7 cellular contexts compared by ENCODE assay signal in the genomic region with DNA sequence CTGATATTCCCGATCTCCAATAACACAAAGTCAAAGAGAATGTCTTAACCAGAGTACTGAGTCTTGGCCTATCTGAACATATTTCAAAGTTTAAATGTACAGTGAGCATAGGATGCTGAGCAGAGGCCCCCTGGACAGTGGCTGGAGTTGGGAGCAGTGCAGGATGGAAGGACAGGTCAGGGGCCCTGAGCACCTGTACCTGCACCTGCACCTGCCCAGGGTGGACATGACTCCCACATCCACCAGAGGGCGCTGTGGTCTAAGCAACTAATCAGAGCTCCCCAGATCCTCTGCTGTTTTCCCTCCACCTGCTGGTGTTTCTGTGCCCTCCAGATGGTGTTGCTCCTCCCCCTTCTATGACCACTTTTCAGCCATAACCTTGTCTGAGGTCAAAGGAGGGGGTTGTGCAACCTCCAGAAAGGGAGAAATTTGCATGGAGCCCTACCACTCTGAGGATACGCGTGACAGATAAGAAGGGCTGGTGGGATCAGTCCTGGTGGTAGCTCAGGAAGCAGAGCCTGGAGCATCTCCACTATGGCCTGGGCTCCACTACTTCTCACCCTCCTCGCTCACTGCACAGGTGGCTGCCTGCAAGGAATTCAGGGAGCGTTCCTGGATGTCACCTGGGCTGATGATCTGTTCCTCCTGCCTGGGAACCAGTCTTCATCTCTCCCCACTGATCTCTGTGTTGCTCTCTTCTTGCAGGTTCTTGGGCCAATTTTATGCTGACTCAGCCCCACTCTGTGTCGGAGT. TPM values are rescaled to one million over a fixed set of nuclear protein-coding genes. Genes with fewer than 3 reads are reported as not detected.
DNase-seq lines count a peak whose midpoint lies in the region; ATAC-seq, FAIRE-seq and TF ChIP-seq lines count a peak whose summit lies in the region.

No MANE protein-coding gene starts in this region.

- H2AFZ ChIP-seq in GM12878 (ENCODE audit: control insufficient read depth, low read depth, low read length) (no peak overlapping the region), keratinocyte (ENCODE audit: control insufficient read depth, low read length) (no peak overlapping the region)

- no peaks in the 10 kb centered on the region for H3K36me3 ChIP-seq in GM12878 (ENCODE audit: control insufficient read depth in 2 of 2, insufficient read depth in 2 of 2, low read length in 1 of 2)
- H3K36me3 ChIP-seq in keratinocyte (ENCODE audit: control insufficient read depth in 2 of 2, extremely low read depth in 1 of 2, insufficient read depth in 2 of 2, low read length in 2 of 2), result no peaks in the 10 kb centered on the region

- peak; percentile 55 for TF ChIP-seq RAD21 in GM12878 (IDR thresholded peaks at IDR 0.05; ENCODE audit: insufficient read depth, low read depth, low read length)

- H3K9me3 ChIP-seq in GM12878 (replicated peaks; ENCODE audit: control insufficient read depth, insufficient read depth, low read length) (no peaks in the 10 kb centered on the region), keratinocyte (ENCODE audit: control insufficient read depth, low read depth, low read length) (no peaks in the 10 kb centered on the region)

- H4K20me1 ChIP-seq in GM12878 (ENCODE audit: control insufficient read depth, insufficient read depth), result no peaks in the 10 kb centered on the region
- H4K20me1 ChIP-seq in keratinocyte (ENCODE audit: control insufficient read depth, extremely low read depth, insufficient read depth, low read length), result peaks cover 2% of the 10 kb centered on the region

- H3K79me2 ChIP-seq in GM12878 (ENCODE audit: control insufficient read depth, insufficient read depth, low read length) (peaks cover 3% of the 10 kb centered on the region), keratinocyte (ENCODE audit: control insufficient read depth, insufficient read depth, low read length) (no peaks in the 10 kb centered on the region)

- POLR2A ChIA-PET in GM12878 (lab: Charles Lee), result interaction anchor here (1.0 to 2.8 kb wide), 11 partner anchors 12 to 759 kb away, joined by 3 to 15 read pairs (median 5); no protein-coding TSS in a partner anchor

- peak overlapping the region; percentile 63 for H3K27ac ChIP-seq in GM12878 (ENCODE audit: control insufficient read depth, insufficient read depth)
- no peak overlapping the region for H3K27ac ChIP-seq in keratinocyte (ENCODE audit: control insufficient read depth, insufficient read depth, low read length)

- H3K9ac ChIP-seq in GM12878 (ENCODE audit: control insufficient read depth, insufficient read depth, low read length) (peak overlapping the region; percentile 46), keratinocyte (ENCODE audit: control insufficient read depth, extremely low read depth, insufficient read depth, low read length) (no peak overlapping the region)

- TF ChIP-seq CTCF in GM12878 (IDR thresholded peaks at IDR 0.05 in 2 of 3, conservative IDR thresholded peaks at IDR 0.05 in 1 of 3; ENCODE audit: control insufficient read depth in 2 of 3, extremely low read depth in 1 of 3, insufficient read depth in 1 of 3, low read depth in 3 of 3, low read length in 3 of 3) (peak; percentile 94 to 95 (median 94); a peak in 5 of 6 replicates), keratinocyte (optimal IDR thresholded peaks at IDR 0.05 in 1 of 3, IDR thresholded peaks at IDR 0.05 in 1 of 3, conservative IDR thresholded peaks at IDR 0.05 in 1 of 3; ENCODE audit: extremely low read depth in 1 of 3, insufficient read depth in 2 of 3, low read length in 3 of 3) (peak; percentile 95 to 100 (median 96))

- H3K4me1 ChIP-seq in GM12878 (ENCODE audit: control insufficient read depth, insufficient read depth, low read length) (peaks cover 18% of the 10 kb centered on the region), keratinocyte (ENCODE audit: control insufficient read depth, extremely low read depth, insufficient read depth, low read length) (no peaks in the 10 kb centered on the region)

- ATAC-seq in HG02610 (IDR thresholded peaks at IDR 0.05; ENCODE audit: unreplicated experiment) (peak; percentile 50), GM12878 (peak; percentile 94)

- H3K9me1 ChIP-seq in keratinocyte (ENCODE audit: control insufficient read depth, extremely low read depth, insufficient read depth, low read length), result no peaks in the 10 kb centered on the region

- CTCF ChIA-PET in GM12878 (lab: Yijun Ruan, JAX), result interaction anchor here (0.6 to 3.6 kb wide), 43 partner anchors 10 to 764 kb away, joined by 3 to 64 read pairs (median 5); no protein-coding TSS in a partner anchor

- peak; percentile 98 for FAIRE-seq in GM12891 (lab: Jason Lieb, UNC)
- FAIRE-seq in GM12878 (lab: Jason Lieb, UNC), result peak; percentile 95
- FAIRE-seq in keratinocyte (lab: Jason Lieb, UNC), result peak; percentile 80

- DNase-seq in GM12891 (ENCODE audit: insufficient read length, low spot score) (no peak), NCI-H146 (lab: John Stamatoyannopoulos, UW) (peak; percentile 82), T-helper 22 cell (ENCODE audit: low read depth) (peak; percentile 47), GM12878 (ENCODE audit: low read depth, low spot score) (peak; percentile 91), keratinocyte (ENCODE audit: low read depth, low spot score) (peak; percentile 45)
- DNase-seq in stimulated activated CD4-positive, alpha-beta T cell treated with anti-CD3 and anti-CD28 coated beads, Interleukin-4, amount 100 ng/mL, for 48 hours (ENCODE audit: low read depth in 2 of 2), result peak; percentile 69 to 92

- intact Hi-C loops in GM12878 (cut with micrococcal nuclease; ENCODE audit: unreplicated experiment), result loop anchor here (1.0 kb wide), 4 partner anchors 27 to 165 kb away; no protein-coding TSS in a partner anchor

- H3K27me3 ChIP-seq in GM12878 (replicated peaks in 1 of 2; ENCODE audit: control insufficient read depth in 2 of 2, insufficient read depth in 2 of 2, low read length in 1 of 2) (no peaks in the 10 kb centered on the region), keratinocyte (ENCODE audit: control insufficient read depth, extremely low read depth, insufficient read depth, low read length) (peaks cover 24% of the 10 kb centered on the region)

- H3K4me2 ChIP-seq in GM12878 (ENCODE audit: control insufficient read depth, insufficient read depth) (peak overlapping the region; percentile 72), keratinocyte (ENCODE audit: control insufficient read depth, extremely low read depth, insufficient read depth, low read depth, low read length) (no peak overlapping the region)

- 28% methylated on average over 7 of the region's 7 CpGs for WGBS in GM12878 (ENCODE audit: insufficient coverage, insufficient replicate concordance, low lambda C conversion rate, missing lambda C conversion rate)

- SMC1A ChIA-PET in GM12878 (lab: Charles Lee; ENCODE audit: uncharacterized antibody, unreplicated experiment), result interaction anchor here (0.6 to 3.4 kb wide), 30 partner anchors 9 to 764 kb away, joined by 3 to 47 read pairs (median 8); no protein-coding TSS in a partner anchor

- in situ Hi-C loops in GM12878 (cut with MboI), result loop anchor here (5.0 kb wide), 3 partner anchors 38 to 757 kb away; no protein-coding TSS in a partner anchor

- peak in 1 of 2 experiments; percentile 64; a peak in 3 of 4 replicates for TF ChIP-seq EP300 in GM12878 (IDR thresholded peaks at IDR 0.05; ENCODE audit: borderline replicate concordance in 1 of 2, control insufficient read depth in 1 of 2, low read depth in 2 of 2, low read length in 2 of 2)

- no peak for TF ChIP-seq POLR2A in GM12891 (IDR thresholded peaks at IDR 0.05; ENCODE audit: low read depth, low read length)
- peak; percentile 56; the same call in 1 of the 2 replicates for TF ChIP-seq POLR2A in GM12878 (IDR thresholded peaks at IDR 0.05; ENCODE audit: low read depth, low read length)

- dilution Hi-C loops in keratinocyte (cut with MboI; ENCODE audit: extremely low pct_ligation_motif_present, low sequenced_read_pairs), result no loop called here

- RAD21 ChIA-PET in GM12878 (lab: Charles Lee; ENCODE audit: unreplicated experiment), result interaction anchor here (0.7 to 3.6 kb wide), 37 partner anchors 12 to 765 kb away, joined by 3 to 70 read pairs (median 5); no protein-coding TSS in a partner anchor

- TSS peak; percentile 100 for BruUV-seq in GM12878 (replicated peaks; lab: Mats Ljungman, UMichigan)

- H3K4me3 ChIP-seq in GM12878 (peak overlapping the region; percentile 62; the same call in 1 of the 2 replicates), keratinocyte (ENCODE audit: control insufficient read depth in 2 of 3, extremely low read depth in 1 of 3, insufficient read depth in 2 of 3, low read depth in 1 of 3, low read length in 3 of 3) (no peak overlapping the region)

TF ChIP-seq in GM12891, 5 proteins besides CTCF, POLR2A, EP300 and RAD21 (continues in another document):
- no peak for TF ChIP-seq POU2F2 (IDR thresholded peaks at IDR 0.05; ENCODE audit: low read depth, low read length)
- no peak for TF ChIP-seq SPI1 (IDR thresholded peaks at IDR 0.05; ENCODE audit: low read depth, low read length)

TF ChIP-seq in GM12878, 131 proteins besides CTCF, POLR2A, EP300 and RAD21 (continues in another document):
- TF ChIP-seq IKZF2 (IDR thresholded peaks at IDR 0.05) (peak; percentile 90 to 92), RFX5 (IDR thresholded peaks at IDR 0.05; ENCODE audit: low read depth, low read length) (no peak)

RNA-seq across cellular contexts. Expression of a gene that starts 49.1 kb away (rescaled TPM):
- polyA plus RNA-seq in GM12891 (2012; ENCODE audit: low read depth, missing spikeins), result not detected
- not detected in 2 replicates for total RNA-seq in GM12878 (2013; cell fraction: nucleolus; rRNA removed)
- total RNA-seq in GM12878 (2014; rRNA removed) (not detected in 2 replicates), GM12878 (2014; rRNA removed; fragmentation: Illumina TruSeq; extraction: Trizol) (not detected in 2 replicates), GM12878 (2021) (not detected in 2 replicates)
- polyA plus RNA-seq in GM12878 (2011; ENCODE audit: low read depth), result not detected
- polyA plus RNA-seq in GM12878 (2011; rRNA removed) (not detected in 2 replicates), GM12878 (2014; fragmentation: Illumina TruSeq; extraction: Trizol) (not detected in 2 replicates), GM12878 (2014; fragmentation: Nextera tagmentation; extraction: Ambion mirVana) (not detected), GM12878 (2014; rRNA removed) (not detected in 2 replicates), GM12878 (2016; fragmentation: Nextera tagmentation; extraction: Ambion mirVana) (not detected), keratinocyte (not detected in 3 replicates)
- polyA plus RNA-seq in GM12878 (2011; cell fraction: cytosol; rRNA removed), result not detected in 2 replicates
- not detected in 2 replicates for polyA plus RNA-seq in GM12878 (2011; cell fraction: nucleus; rRNA removed)
- polyA plus RNA-seq in GM12878 (2012), result 0.23 TPM in 1 of 2 replicates, not detected in the other
- polyA minus RNA-seq in GM12878 (2011; rRNA and poly(A)+ RNA removed), result not detected in 2 replicates
- not detected in 2 replicates for polyA minus RNA-seq in GM12878 (2011; cell fraction: cytosol; rRNA and poly(A)+ RNA removed)
- not detected in 2 replicates for polyA minus RNA-seq in GM12878 (2011; cell fraction: nucleus; rRNA and poly(A)+ RNA removed)
- polyA plus RNA-seq in keratinocyte (2011; ENCODE audit: low read depth), result not detected
- not detected in 2 replicates for polyA plus RNA-seq in keratinocyte (2011; cell fraction: cytosol; rRNA removed)
- polyA plus RNA-seq in keratinocyte (2011; cell fraction: nucleus; rRNA removed), result not detected in 2 replicates
- polyA plus RNA-seq in keratinocyte (2012; ENCODE audit: low replicate concordance), result not detected in 2 replicates
- not detected in 3 replicates for polyA minus RNA-seq in keratinocyte
- polyA minus RNA-seq in keratinocyte (2011; cell fraction: cytosol; rRNA and poly(A)+ RNA removed), result not detected
- polyA minus RNA-seq in keratinocyte (2011; cell fraction: nucleus; rRNA and poly(A)+ RNA removed), result not detected in 2 replicates
